ENCODE assay signal across 1 cellular context in the genomic region with DNA sequence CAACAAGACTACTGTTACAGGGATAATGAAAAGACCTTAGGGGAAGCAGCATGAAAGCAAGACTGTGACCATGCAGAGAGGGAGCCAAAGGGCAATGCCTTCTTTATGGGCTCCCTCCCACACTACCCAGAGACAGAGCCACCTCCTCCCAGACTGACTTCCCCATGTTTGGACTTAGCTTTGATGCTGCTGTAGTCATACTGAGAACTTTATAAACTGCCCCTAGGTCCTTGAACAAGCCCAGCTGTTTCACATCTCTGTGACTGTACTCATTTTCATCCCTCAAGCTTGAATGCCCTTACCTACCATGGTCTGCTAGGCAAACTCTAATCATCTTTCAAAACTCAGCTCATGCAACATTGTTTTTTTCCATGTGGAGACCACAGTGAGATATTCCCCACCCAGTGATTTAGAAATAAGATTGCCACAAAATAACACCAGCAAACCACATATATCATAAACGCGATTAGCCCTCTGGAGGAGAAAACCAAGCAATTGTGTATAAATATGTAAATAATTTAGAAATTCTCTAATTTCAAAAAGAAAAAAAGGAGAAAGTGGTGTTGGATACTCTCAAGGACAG.
TF ChIP-seq lines count a peak whose summit lies in the region.

No MANE protein-coding gene starts in this region.

TF ChIP-seq in HepG2, 621 proteins besides CTCF, POLR2A, EP300 and RAD21 (continued from another document):
- TF ChIP-seq, protein P1, sequence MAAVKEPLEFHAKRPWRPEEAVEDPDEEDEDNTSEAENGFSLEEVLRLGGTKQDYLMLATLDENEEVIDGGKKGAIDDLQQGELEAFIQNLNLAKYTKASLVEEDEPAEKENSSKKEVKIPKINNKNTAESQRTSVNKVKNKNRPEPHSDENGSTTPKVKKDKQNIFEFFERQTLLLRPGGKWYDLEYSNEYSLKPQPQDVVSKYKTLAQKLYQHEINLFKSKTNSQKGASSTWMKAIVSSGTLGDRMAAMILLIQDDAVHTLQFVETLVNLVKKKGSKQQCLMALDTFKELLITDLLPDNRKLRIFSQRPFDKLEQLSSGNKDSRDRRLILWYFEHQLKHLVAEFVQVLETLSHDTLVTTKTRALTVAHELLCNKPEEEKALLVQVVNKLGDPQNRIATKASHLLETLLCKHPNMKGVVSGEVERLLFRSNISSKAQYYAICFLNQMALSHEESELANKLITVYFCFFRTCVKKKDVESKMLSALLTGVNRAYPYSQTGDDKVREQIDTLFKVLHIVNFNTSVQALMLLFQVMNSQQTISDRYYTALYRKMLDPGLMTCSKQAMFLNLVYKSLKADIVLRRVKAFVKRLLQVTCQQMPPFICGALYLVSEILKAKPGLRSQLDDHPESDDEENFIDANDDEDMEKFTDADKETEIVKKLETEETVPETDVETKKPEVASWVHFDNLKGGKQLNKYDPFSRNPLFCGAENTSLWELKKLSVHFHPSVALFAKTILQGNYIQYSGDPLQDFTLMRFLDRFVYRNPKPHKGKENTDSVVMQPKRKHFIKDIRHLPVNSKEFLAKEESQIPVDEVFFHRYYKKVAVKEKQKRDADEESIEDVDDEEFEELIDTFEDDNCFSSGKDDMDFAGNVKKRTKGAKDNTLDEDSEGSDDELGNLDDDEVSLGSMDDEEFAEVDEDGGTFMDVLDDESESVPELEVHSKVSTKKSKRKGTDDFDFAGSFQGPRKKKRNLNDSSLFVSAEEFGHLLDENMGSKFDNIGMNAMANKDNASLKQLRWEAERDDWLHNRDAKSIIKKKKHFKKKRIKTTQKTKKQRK (IDR thresholded peaks at IDR 0.05; ENCODE audit: low read length) = no peak
- TF ChIP-seq HNF4A (CRISPR knock-in tag; IDR thresholded peaks at IDR 0.05) = peak; percentile 10; the same call in 1 of the 2 replicates
- TF ChIP-seq ZNF232 (CRISPR knock-in tag; IDR thresholded peaks at IDR 0.05; ENCODE audit: borderline replicate concordance) = 0 out of 2 replicates have a peak, but pooled peaks have one; percentile 27
- TF ChIP-seq, protein P2, sequence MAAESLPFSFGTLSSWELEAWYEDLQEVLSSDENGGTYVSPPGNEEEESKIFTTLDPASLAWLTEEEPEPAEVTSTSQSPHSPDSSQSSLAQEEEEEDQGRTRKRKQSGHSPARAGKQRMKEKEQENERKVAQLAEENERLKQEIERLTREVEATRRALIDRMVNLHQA (CRISPR knock-in tag; IDR thresholded peaks at IDR 0.05) = no peak
- TF ChIP-seq, protein P3, sequence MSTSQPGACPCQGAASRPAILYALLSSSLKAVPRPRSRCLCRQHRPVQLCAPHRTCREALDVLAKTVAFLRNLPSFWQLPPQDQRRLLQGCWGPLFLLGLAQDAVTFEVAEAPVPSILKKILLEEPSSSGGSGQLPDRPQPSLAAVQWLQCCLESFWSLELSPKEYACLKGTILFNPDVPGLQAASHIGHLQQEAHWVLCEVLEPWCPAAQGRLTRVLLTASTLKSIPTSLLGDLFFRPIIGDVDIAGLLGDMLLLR (CRISPR knock-in tag; IDR thresholded peaks at IDR 0.05) = no peak
- no peak for TF ChIP-seq NFYC (CRISPR knock-in tag; IDR thresholded peaks at IDR 0.05)
